In the genomic region with DNA sequence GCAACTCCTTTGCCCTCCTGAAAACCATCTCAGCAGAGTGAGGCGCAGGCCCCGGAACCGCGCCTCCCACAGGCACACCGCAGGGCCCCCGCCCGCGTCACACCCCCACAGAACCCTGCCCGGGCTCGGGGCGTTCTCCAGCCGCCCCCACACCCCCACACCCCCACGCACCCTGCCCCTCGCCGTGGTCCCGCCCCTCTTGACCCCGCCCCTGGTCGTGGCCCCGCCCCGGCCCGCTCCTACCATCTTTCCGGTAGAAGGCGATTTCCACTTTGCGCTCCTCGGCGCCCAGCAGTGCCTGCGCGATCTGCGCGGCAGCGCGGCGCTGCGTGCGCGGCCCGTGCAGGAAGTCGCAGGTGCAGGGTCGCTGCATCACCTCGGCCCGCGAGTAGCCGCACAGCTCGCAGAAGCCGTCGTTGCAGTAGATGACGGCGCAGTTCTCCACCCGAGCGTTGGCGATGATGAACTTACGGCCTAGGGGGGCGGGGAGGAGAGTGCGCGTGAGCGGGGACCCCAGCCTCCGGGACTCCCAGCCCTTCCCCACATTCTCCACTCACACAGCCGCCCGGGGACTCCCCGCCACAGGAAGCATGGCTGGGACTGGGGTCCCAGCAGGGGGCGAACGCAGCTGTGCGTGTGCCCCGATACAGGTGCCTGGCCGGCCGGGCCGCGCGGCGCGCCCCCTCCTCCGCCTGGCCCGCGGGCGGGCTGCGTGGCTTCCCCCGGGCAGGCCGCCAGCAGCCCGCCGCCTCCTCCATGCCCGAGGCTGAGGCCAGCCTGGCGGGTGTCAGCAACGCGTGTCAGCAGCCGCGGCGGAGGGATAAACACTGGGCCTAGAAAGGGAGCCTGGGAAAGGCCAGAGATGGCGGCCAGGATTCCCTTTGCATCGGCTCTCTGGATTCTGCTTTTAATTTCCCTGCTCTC, we compare ENCODE assay signal across 1 cellular context.
A peak's percentile ranks its signal among the peaks of the same experiment; 100 is the strongest.
TF ChIP-seq lines count a peak whose summit lies in the region.

No MANE protein-coding gene starts in this region.

TF ChIP-seq in K562, 482 proteins besides CTCF, POLR2A, EP300 and RAD21 (continued from another document):
- TF ChIP-seq, protein P1, sequence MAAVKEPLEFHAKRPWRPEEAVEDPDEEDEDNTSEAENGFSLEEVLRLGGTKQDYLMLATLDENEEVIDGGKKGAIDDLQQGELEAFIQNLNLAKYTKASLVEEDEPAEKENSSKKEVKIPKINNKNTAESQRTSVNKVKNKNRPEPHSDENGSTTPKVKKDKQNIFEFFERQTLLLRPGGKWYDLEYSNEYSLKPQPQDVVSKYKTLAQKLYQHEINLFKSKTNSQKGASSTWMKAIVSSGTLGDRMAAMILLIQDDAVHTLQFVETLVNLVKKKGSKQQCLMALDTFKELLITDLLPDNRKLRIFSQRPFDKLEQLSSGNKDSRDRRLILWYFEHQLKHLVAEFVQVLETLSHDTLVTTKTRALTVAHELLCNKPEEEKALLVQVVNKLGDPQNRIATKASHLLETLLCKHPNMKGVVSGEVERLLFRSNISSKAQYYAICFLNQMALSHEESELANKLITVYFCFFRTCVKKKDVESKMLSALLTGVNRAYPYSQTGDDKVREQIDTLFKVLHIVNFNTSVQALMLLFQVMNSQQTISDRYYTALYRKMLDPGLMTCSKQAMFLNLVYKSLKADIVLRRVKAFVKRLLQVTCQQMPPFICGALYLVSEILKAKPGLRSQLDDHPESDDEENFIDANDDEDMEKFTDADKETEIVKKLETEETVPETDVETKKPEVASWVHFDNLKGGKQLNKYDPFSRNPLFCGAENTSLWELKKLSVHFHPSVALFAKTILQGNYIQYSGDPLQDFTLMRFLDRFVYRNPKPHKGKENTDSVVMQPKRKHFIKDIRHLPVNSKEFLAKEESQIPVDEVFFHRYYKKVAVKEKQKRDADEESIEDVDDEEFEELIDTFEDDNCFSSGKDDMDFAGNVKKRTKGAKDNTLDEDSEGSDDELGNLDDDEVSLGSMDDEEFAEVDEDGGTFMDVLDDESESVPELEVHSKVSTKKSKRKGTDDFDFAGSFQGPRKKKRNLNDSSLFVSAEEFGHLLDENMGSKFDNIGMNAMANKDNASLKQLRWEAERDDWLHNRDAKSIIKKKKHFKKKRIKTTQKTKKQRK (IDR thresholded peaks at IDR 0.05; ENCODE audit: borderline replicate concordance, low read depth, low read length): no peak
- TF ChIP-seq MYNN (IDR thresholded peaks at IDR 0.05) (peak; percentile 12; the same call in 1 of the 2 replicates), MYNN (CRISPR knock-in tag; IDR thresholded peaks at IDR 0.05) (no peak), ZNF431 (CRISPR knock-in tag; IDR thresholded peaks at IDR 0.05) (no peak; the same call in 1 of the 2 replicates), LEF1 (IDR thresholded peaks at IDR 0.05) (0 out of 2 replicates have a peak, but pooled peaks have one; percentile 18), MAFG (tag; conservative IDR thresholded peaks at IDR 0.05) (no peak), KDM2B (CRISPR knock-in tag; IDR thresholded peaks at IDR 0.05) (peak; percentile 97), PYGO2 (tag; IDR thresholded peaks at IDR 0.05) (no peak), PHTF2 (CRISPR knock-in tag; IDR thresholded peaks at IDR 0.05) (no peak), CBX1 (IDR thresholded peaks at IDR 0.05; ENCODE audit: low read depth) (peak; percentile 31), HDAC2 (IDR thresholded peaks at IDR 0.05) (peak; percentile 59; the same call in 1 of the 2 replicates)
- TF ChIP-seq, protein P2, sequence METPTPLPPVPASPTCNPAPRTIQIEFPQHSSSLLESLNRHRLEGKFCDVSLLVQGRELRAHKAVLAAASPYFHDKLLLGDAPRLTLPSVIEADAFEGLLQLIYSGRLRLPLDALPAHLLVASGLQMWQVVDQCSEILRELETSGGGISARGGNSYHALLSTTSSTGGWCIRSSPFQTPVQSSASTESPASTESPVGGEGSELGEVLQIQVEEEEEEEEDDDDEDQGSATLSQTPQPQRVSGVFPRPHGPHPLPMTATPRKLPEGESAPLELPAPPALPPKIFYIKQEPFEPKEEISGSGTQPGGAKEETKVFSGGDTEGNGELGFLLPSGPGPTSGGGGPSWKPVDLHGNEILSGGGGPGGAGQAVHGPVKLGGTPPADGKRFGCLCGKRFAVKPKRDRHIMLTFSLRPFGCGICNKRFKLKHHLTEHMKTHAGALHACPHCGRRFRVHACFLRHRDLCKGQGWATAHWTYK (CRISPR knock-in tag; IDR thresholded peaks at IDR 0.05): peak; percentile 63; the same call in 1 of the 2 replicates
- TF ChIP-seq, protein P3, sequence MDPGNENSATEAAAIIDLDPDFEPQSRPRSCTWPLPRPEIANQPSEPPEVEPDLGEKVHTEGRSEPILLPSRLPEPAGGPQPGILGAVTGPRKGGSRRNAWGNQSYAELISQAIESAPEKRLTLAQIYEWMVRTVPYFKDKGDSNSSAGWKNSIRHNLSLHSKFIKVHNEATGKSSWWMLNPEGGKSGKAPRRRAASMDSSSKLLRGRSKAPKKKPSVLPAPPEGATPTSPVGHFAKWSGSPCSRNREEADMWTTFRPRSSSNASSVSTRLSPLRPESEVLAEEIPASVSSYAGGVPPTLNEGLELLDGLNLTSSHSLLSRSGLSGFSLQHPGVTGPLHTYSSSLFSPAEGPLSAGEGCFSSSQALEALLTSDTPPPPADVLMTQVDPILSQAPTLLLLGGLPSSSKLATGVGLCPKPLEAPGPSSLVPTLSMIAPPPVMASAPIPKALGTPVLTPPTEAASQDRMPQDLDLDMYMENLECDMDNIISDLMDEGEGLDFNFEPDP (CRISPR knock-in tag; IDR thresholded peaks at IDR 0.05): no peak
TF ChIP-seq in K562: peak in this region for 155.
